In genomic region chr11:44356351-44356750, GRCh38 we compare ENCODE assay signal across 29 cellular contexts. TPM values are rescaled to one million over a fixed set of nuclear protein-coding genes. Genes with fewer than 3 reads are reported as not detected.
"Had no signal": no experiment of that assay in that cellular context is flagged by ENCODE, and none has a peak within 500 bp of the region (broad histone marks: within the 10 kb centered on the region; RNA-seq: fewer than 3 reads in every experiment).

No MANE protein-coding gene starts in this region.

- H3K27ac ChIP-seq: esophagus muscularis mucosa, foreskin keratinocyte, gastroesophageal sphincter, heart left ventricle, hepatocyte, neutrophil, pancreas, right lobe of liver, thoracic aorta, tibial nerve, upper lobe of left lung, uterus had no signal

- ATAC-seq: foreskin keratinocyte; gastroesophageal sphincter; heart left ventricle; left lobe of liver; natural killer cell; pancreas; right lobe of liver; stimulated activated naive B cell treated with anti-CD40 and anti-IgM and Interleukin-4, amounts not matched to agents 10 μg/mL and 1 μg/mL and 100 μg/mL, for 72 hours had no signal

- H3K79me2 ChIP-seq: hepatocyte had no signal

- FAIRE-seq: endothelial cell of umbilical vein, kidney, pancreas, small intestine had no signal

- H3K4me2 ChIP-seq: hepatocyte had no signal

- H3K36me3 ChIP-seq: esophagus muscularis mucosa, gastroesophageal sphincter, heart left ventricle, neutrophil, pancreas, right lobe of liver, thoracic aorta, tibial nerve, upper lobe of left lung, uterus had no signal

- H2AFZ ChIP-seq: hepatocyte had no signal

- H3K9me3 ChIP-seq: esophagus muscularis mucosa, gastroesophageal sphincter, heart left ventricle, neutrophil, pancreas, right lobe of liver, thoracic aorta, tibial nerve, upper lobe of left lung, uterus had no signal

- H3K27me3 ChIP-seq: hepatocyte, pancreas, right lobe of liver, upper lobe of left lung, uterus had no signal

- H3K4me3 ChIP-seq: esophagus muscularis mucosa, gastroesophageal sphincter, heart left ventricle, hepatocyte, lung, pancreas, right lobe of liver, thoracic aorta, tibial nerve, upper lobe of left lung, uterus had no signal

- H3K4me1 ChIP-seq: esophagus muscularis mucosa, foreskin keratinocyte, gastroesophageal sphincter, heart left ventricle, pancreas, right lobe of liver, tibial nerve, upper lobe of left lung, uterus had no signal

- DNase-seq: dermis blood vessel endothelial cell; effector memory CD4-positive, alpha-beta T cell; foreskin keratinocyte; heart left ventricle; kidney; natural killer cell; pancreas; right lobe of liver; small intestine; stimulated activated CD4-positive, alpha-beta T cell treated with anti-CD3 and anti-CD28 coated beads, Interleukin-15, amount 100 ng/mL, for 24 hours; stimulated activated CD4-positive, alpha-beta T cell treated with anti-CD3 and anti-CD28 coated beads, Interleukin-2, amount 100 ng/mL, for 48 hours; stimulated activated naive B cell treated with anti-CD40 and anti-IgM and Interleukin-4, amounts not matched to agents 10 μg/mL and 1 μg/mL and 100 μg/mL, for 72 hours; upper lobe of left lung; uterus had no signal

RNA-seq across cellular contexts. Expression of gene ALX4, which starts 46.4 kb away (rescaled TPM):
- total RNA-seq: dermis blood vessel endothelial cell, endothelial cell of umbilical vein, epithelial cell of proximal tubule, fibroblast of lung, foreskin keratinocyte, left lobe of liver, liver, mononuclear cell, natural killer cell, progenitor cell of endocrine pancreas, right lobe of liver, thoracic aorta, upper lobe of left lung had no signal
- polyA plus RNA-seq: endothelial cell of umbilical vein, fibroblast of lung, foreskin keratinocyte, liver, neural cell, small intestine had no signal
